Comparison of ENCODE assay signal across 22 cellular contexts in the genomic region with DNA sequence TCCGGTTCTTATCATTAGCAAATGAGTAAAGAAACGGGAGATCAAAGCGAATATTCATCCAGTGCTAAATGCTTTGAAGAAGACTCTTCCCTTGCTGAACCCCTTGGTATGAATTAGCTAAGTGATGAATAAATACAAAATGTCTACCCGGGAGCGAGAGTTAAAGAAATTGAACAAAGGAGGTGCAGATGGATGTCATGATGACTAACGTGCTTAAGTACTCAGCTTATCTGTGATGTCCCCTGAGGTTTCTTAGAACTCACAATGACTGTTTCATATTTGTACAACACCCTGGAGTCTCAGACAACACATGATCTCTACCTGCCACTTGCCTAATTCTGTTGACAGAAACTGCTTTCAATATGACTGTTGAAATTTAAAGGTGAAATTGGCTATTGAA.
DNase-seq lines count a peak whose midpoint lies in the region; ATAC-seq, FAIRE-seq and TF ChIP-seq lines count a peak whose summit lies in the region.
"Had no signal": no experiment of that assay in that cellular context is flagged by ENCODE, and none has a peak within 500 bp of the region (broad histone marks: within the 10 kb centered on the region; RNA-seq: fewer than 3 reads in every experiment).

No MANE protein-coding gene starts in this region.

- ATAC-seq in HG03469 (IDR thresholded peaks at IDR 0.05; ENCODE audit: unreplicated experiment), result peak; percentile 56
- ATAC-seq: heart right ventricle had no signal

- peaks cover 5% of the 10 kb centered on the region for H3K4me1 Mint-ChIP-seq in type B pancreatic cell (ENCODE audit: unreplicated experiment)
- H3K4me1 Mint-ChIP-seq: central memory CD8-positive, alpha-beta T cell had no signal

- no peaks in the 10 kb centered on the region for H3K79me2 ChIP-seq in smooth muscle cell (ENCODE audit: low read depth)

- H3K4me1 ChIP-seq in smooth muscle cell (ENCODE audit: low read depth), result no peaks in the 10 kb centered on the region
- H3K4me1 ChIP-seq: adrenal gland, heart right ventricle had no signal

- no peak overlapping the region for H3K4me2 ChIP-seq in smooth muscle cell

- no peak overlapping the region for H3K9ac ChIP-seq in smooth muscle cell (ENCODE audit: low read depth)

- H3K27me3 Mint-ChIP-seq in type B pancreatic cell, result peaks cover 6% of the 10 kb centered on the region
- H3K27me3 Mint-ChIP-seq: central memory CD8-positive, alpha-beta T cell had no signal

- FAIRE-seq in RCC 7860 (lab: Jason Lieb, UNC), result no peak
- FAIRE-seq: islet of Langerhans, TTC549 had no signal

- no peaks in the 10 kb centered on the region for H3K9me3 Mint-ChIP-seq in type B pancreatic cell

- no peak overlapping the region for H3K4me3 Mint-ChIP-seq in type B pancreatic cell
- H3K4me3 Mint-ChIP-seq: central memory CD8-positive, alpha-beta T cell had no signal

- no peak overlapping the region for H3K4me3 ChIP-seq in smooth muscle cell
- H3K4me3 ChIP-seq: adrenal gland, heart right ventricle, lung, MG63, ovary had no signal

- TF ChIP-seq CTCF in smooth muscle cell (IDR thresholded peaks at IDR 0.05; ENCODE audit: borderline replicate concordance, insufficient read depth, poor library complexity, severe bottlenecking), result no peak
- TF ChIP-seq CTCF in type B pancreatic cell (conservative IDR thresholded peaks at IDR 0.05), result no peak

- H4K20me1 ChIP-seq in smooth muscle cell (ENCODE audit: low read depth), result no peaks in the 10 kb centered on the region

- H3K27ac Mint-ChIP-seq in type B pancreatic cell, result no peak overlapping the region

- DNase-seq in NCI-H82 (lab: John Stamatoyannopoulos, UW) (peak; percentile 43), NCI-H82 treated with DMSO at 0.1 percent for 48 hours (lab: John Stamatoyannopoulos, UW; ENCODE audit: unreplicated experiment) (no peak), NCI-H748 (lab: John Stamatoyannopoulos, UW; ENCODE audit: unreplicated experiment) (peak; percentile 65), smooth muscle cell (lab: John Stamatoyannopoulos, UW; ENCODE audit: unreplicated experiment) (no peak), RCC 7860 (ENCODE audit: low spot score) (no peak), type B pancreatic cell (ENCODE audit: extremely low spot score, unreplicated experiment) (no peak)
- no peak for DNase-seq in stimulated activated CD4-positive, alpha-beta T cell treated with anti-CD3 and anti-CD28 coated beads, Interleukin-2, amount 100 ng/mL, for 24 hours
- DNase-seq: activated CD4-positive, alpha-beta T cell treated with anti-CD3 and anti-CD28 coated beads for 48 hours; activated CD8-positive, alpha-beta memory T cell treated with anti-CD3 and anti-CD28 coated beads, Interleukin-2, amount 50 U/mL, for 48 hours; activated effector memory CD4-positive, alpha-beta T cell treated with anti-CD3 and anti-CD28 coated beads, Interleukin-2, amount 50 U/mL, for 16 hours; adrenal gland; heart right ventricle; IMR-90; MG63; NCI-H2029 treated with DMSO at 0.1 percent for 48 hours; ovary had no signal

- H3K27me3 ChIP-seq in smooth muscle cell (ENCODE audit: low read depth), result peaks cover 5% of the 10 kb centered on the region
- H3K27me3 ChIP-seq: adrenal gland, MG63, ovary had no signal

- no peak overlapping the region for H3K27ac ChIP-seq in smooth muscle cell (ENCODE audit: low read depth)
- H3K27ac ChIP-seq: adrenal gland, heart right ventricle, ovary, RWPE1 had no signal

- H3F3A ChIP-seq in smooth muscle cell (ENCODE audit: low read depth), result no peaks in the 10 kb centered on the region

- no peaks in the 10 kb centered on the region for H3K36me3 Mint-ChIP-seq in type B pancreatic cell

- WGBS in smooth muscle cell (ENCODE audit: low lambda C conversion rate), result 44% methylated on average over 6 of the region's 6 CpGs

- peak overlapping the region; percentile 13 for H2AFZ ChIP-seq in smooth muscle cell (ENCODE audit: low read depth)

- H3K36me3 ChIP-seq in smooth muscle cell (ENCODE audit: low read depth), result no peaks in the 10 kb centered on the region
- H3K36me3 ChIP-seq: adrenal gland, heart right ventricle, MG63, ovary had no signal

- H3K9me3 ChIP-seq in smooth muscle cell (replicated peaks; ENCODE audit: low read depth), result no peaks in the 10 kb centered on the region
- H3K9me3 ChIP-seq: adrenal gland, heart right ventricle, MG63, ovary had no signal

Comparison
In these comparisons a context has a peak if more than half of its experiments do, and no peak if none do; other contexts are left out.
1. DNase-seq: peak in NCI-H82 (single experiment) and NCI-H748 (single experiment); none in NCI-H82 treated with DMSO at 0.1 percent for 48 hours (single experiment), smooth muscle cell (single experiment), RCC 7860 (single experiment), type B pancreatic cell (single experiment) and stimulated activated CD4-positive, alpha-beta T cell treated with anti-CD3 and anti-CD28 coated beads, Interleukin-2, amount 100 ng/mL, for 24 hours (0 of 2).